ENCODE assay signal across 36 cellular contexts in the genomic region with DNA sequence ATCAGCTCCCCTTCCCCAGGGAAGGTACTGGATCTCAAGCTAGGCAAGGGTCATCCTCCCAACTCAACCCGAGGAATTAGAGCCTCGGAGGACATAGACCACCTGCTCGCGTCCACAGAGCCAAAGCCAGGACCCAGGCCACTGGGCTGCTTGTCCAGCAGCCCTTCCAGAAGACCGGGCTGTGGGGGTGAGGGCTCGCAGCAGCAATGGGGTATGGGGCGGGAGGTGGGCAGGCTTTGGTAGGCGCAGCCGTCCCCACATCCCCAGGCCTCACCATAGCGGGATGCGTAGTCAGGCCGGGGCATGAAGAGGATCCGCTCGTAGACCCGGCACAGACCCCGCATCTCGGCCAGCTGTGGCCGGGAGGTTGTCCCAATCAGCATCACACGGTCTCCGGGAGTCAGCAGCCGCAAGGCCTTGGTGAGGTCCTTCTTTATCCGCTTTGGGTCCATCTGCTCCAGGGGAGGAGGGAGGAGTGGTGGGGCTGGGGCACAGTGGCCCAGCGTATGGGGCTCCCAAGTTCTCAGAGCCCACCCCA. TPM values are rescaled to one million over a fixed set of nuclear protein-coding genes. Genes with fewer than 3 reads are reported as not detected.
"Had no signal": no experiment of that assay in that cellular context is flagged by ENCODE, and none has a peak within 500 bp of the region (broad histone marks: within the 10 kb centered on the region; RNA-seq: fewer than 3 reads in every experiment).

No MANE protein-coding gene starts in this region.

- H3K27me3 ChIP-seq: adrenal gland, body of pancreas had no signal

- ATAC-seq: activated CD8-positive, alpha-beta T cell treated with anti-CD3 and anti-CD28 coated beads for 36 hours; activated naive CD4-positive, alpha-beta T cell treated with anti-CD3 and anti-CD28 coated beads, Interleukin-2, amount 50 U/mL, for 72 hours; activated T-cell treated with anti-CD3 and anti-CD28 coated beads, Interleukin-2, amount 50 U/mL, for 4 hours; activated T-cell treated with anti-CD3 and anti-CD28 coated beads, Interleukin-2, amount 50 U/mL, for 72 hours; activated T-helper 17 cell treated with anti-CD3 and anti-CD28 coated beads, Interleukin-2, amount 50 U/mL, for 72 hours; body of pancreas had no signal

- H3K4me3 ChIP-seq: adrenal gland, body of pancreas, breast epithelium had no signal

- H3K36me3 ChIP-seq: adrenal gland, brain microvascular endothelial cell, breast epithelium had no signal

- H3K4me1 ChIP-seq: adrenal gland, body of pancreas, breast epithelium had no signal

- DNase-seq: activated B cell treated with CpG ODN at 0.5 μM for 24 hours; activated CD4-positive, alpha-beta memory T cell treated with anti-CD3 and anti-CD28 coated beads for 36 hours; activated CD4-positive, alpha-beta T cell treated with anti-CD3 and anti-CD28 coated beads for 4 hours; activated CD4-positive, alpha-beta T cell treated with anti-CD3 and anti-CD28 coated beads, Interleukin-2, amount 10 ng/mL, durations not matched to agents 24 days and 14 days; activated CD4-positive, alpha-beta T cell treated with anti-CD3 and anti-CD28 coated beads, Interleukin-2, amount 50 U/mL, for 1 hour; activated CD4-positive, alpha-beta T cell treated with anti-CD3 and anti-CD28 coated beads, Interleukin-2, amount 50 U/mL, for 4 hours; activated CD4-positive, CD25-positive, alpha-beta regulatory T cell treated with anti-CD3 and anti-CD28 coated beads, Interleukin-2, amount 50 U/mL, for 72 hours; activated CD8-positive, alpha-beta memory T cell treated with anti-CD3 and anti-CD28 coated beads, Interleukin-2, amount 50 U/mL, for 4 hours; activated CD8-positive, alpha-beta T cell treated with anti-CD3 and anti-CD28 coated beads for 36 hours; activated effector memory CD4-positive, alpha-beta T cell treated with anti-CD3 and anti-CD28 coated beads, Interleukin-2, amount 50 U/mL, for 16 hours; activated gamma-delta T cell treated with Interleukin-2 at 50 U/mL for 16 hours; activated naive CD4-positive, alpha-beta T cell; activated naive CD4-positive, alpha-beta T cell treated with anti-CD3 and anti-CD28 coated beads for 36 hours; activated naive CD4-positive, alpha-beta T cell treated with anti-CD3 and anti-CD28 coated beads, Interleukin-2, amount 50 U/mL, for 16 hours; activated naive CD8-positive, alpha-beta T cell treated with anti-CD3 and anti-CD28 coated beads for 36 hours; activated T-cell treated with anti-CD3 and anti-CD28 coated beads for 4 hours; activated T-cell treated with anti-CD3 and anti-CD28 coated beads, Interleukin-2, amount 50 U/mL, for 1 hour; activated T-cell treated with anti-CD3 and anti-CD28 coated beads, Interleukin-2, amount 50 U/mL, for 4 hours; activated T-cell treated with anti-CD3 and anti-CD28 coated beads, Interleukin-2, amount 50 U/mL, for 72 hours; adrenal gland; amniotic stem cell; aorta; body of pancreas; brain microvascular endothelial cell; central memory CD4-positive, alpha-beta T cell; T-helper 1 cell; T-helper 2 cell; T-helper 9 cell had no signal

- H3K27ac ChIP-seq: adrenal gland, body of pancreas, brain microvascular endothelial cell, breast epithelium, VCaP had no signal

- H3K9me3 ChIP-seq: adrenal gland, body of pancreas, breast epithelium had no signal

RNA-seq across cellular contexts. Expression of a gene that starts 5.0 kb away (rescaled TPM):
- total RNA-seq: activated B cell treated with CpG ODN at 0.5 μM for 24 hours; activated CD4-positive, alpha-beta memory T cell treated with anti-CD3 and anti-CD28 coated beads for 36 hours; activated CD4-positive, alpha-beta T cell treated with anti-CD3 and anti-CD28 coated beads, Interleukin-2, amount 10 ng/mL, durations not matched to agents 24 days and 14 days; activated CD8-positive, alpha-beta memory T cell treated with anti-CD3 and anti-CD28 coated beads for 36 hours; activated CD8-positive, alpha-beta T cell treated with anti-CD3 and anti-CD28 coated beads for 36 hours; activated naive CD4-positive, alpha-beta T cell treated with anti-CD3 and anti-CD28 coated beads for 36 hours; activated naive CD4-positive, alpha-beta T cell treated with anti-CD3 and anti-CD28 coated beads, Interleukin-2, amount 50 U/mL, for 72 hours; activated naive CD8-positive, alpha-beta T cell treated with anti-CD3 and anti-CD28 coated beads for 36 hours; activated T-cell treated with anti-CD3 and anti-CD28 coated beads, Interleukin-2, amount 50 U/mL, for 4 hours; activated T-cell treated with anti-CD3 and anti-CD28 coated beads, Interleukin-2, amount 50 U/mL, for 72 hours; activated T-helper 1 cell treated with anti-CD3 and anti-CD28 coated beads, Interleukin-12 subunit alpha, Interleukin-12 subunit beta, Interleukin-2, Interleukin-4 antibody, amounts not matched to agents 30 ng/mL and 10 ng/mL and 1 ng/mL, durations not matched to agents 14 hours and 24 hours and 36 hours; activated T-helper 17 cell treated with anti-CD3 and anti-CD28 coated beads, Interleukin-2, amount 50 U/mL, for 72 hours; adrenal gland; aorta; astrocyte; body of pancreas; breast epithelium had no signal
- polyA plus RNA-seq: adrenal gland, aorta had no signal

RNA-seq across cellular contexts. Expression of a gene that starts 18.2 kb away (rescaled TPM):
- total RNA-seq: activated CD4-positive, alpha-beta memory T cell treated with anti-CD3 and anti-CD28 coated beads for 36 hours; activated CD4-positive, alpha-beta T cell treated with anti-CD3 and anti-CD28 coated beads, Interleukin-2, amount 10 ng/mL, durations not matched to agents 24 days and 14 days; activated CD8-positive, alpha-beta memory T cell treated with anti-CD3 and anti-CD28 coated beads for 36 hours; activated CD8-positive, alpha-beta T cell treated with anti-CD3 and anti-CD28 coated beads for 36 hours; activated naive CD4-positive, alpha-beta T cell treated with anti-CD3 and anti-CD28 coated beads for 36 hours; activated naive CD8-positive, alpha-beta T cell treated with anti-CD3 and anti-CD28 coated beads for 36 hours; activated T-cell treated with anti-CD3 and anti-CD28 coated beads, Interleukin-2, amount 50 U/mL, for 4 hours; activated T-helper 1 cell treated with anti-CD3 and anti-CD28 coated beads, Interleukin-12 subunit alpha, Interleukin-12 subunit beta, Interleukin-2, Interleukin-4 antibody, amounts not matched to agents 30 ng/mL and 10 ng/mL and 1 ng/mL, durations not matched to agents 14 hours and 24 hours and 36 hours; adrenal gland; astrocyte; body of pancreas; breast epithelium; cardiac septum had no signal
- polyA plus RNA-seq: adrenal gland, aorta had no signal

RNA-seq across cellular contexts. Expression of a gene that starts 24.6 kb away (rescaled TPM):
- total RNA-seq: activated B cell treated with CpG ODN at 0.5 μM for 24 hours; activated CD4-positive, alpha-beta memory T cell treated with anti-CD3 and anti-CD28 coated beads for 36 hours; activated CD4-positive, alpha-beta T cell treated with anti-CD3 and anti-CD28 coated beads, Interleukin-2, amount 10 ng/mL, durations not matched to agents 24 days and 14 days; activated CD8-positive, alpha-beta memory T cell treated with anti-CD3 and anti-CD28 coated beads for 36 hours; activated CD8-positive, alpha-beta T cell treated with anti-CD3 and anti-CD28 coated beads for 36 hours; activated naive CD4-positive, alpha-beta T cell treated with anti-CD3 and anti-CD28 coated beads for 36 hours; activated naive CD8-positive, alpha-beta T cell treated with anti-CD3 and anti-CD28 coated beads for 36 hours; activated T-cell treated with anti-CD3 and anti-CD28 coated beads, Interleukin-2, amount 50 U/mL, for 4 hours; activated T-cell treated with anti-CD3 and anti-CD28 coated beads, Interleukin-2, amount 50 U/mL, for 72 hours; activated T-helper 1 cell treated with anti-CD3 and anti-CD28 coated beads, Interleukin-12 subunit alpha, Interleukin-12 subunit beta, Interleukin-2, Interleukin-4 antibody, amounts not matched to agents 30 ng/mL and 10 ng/mL and 1 ng/mL, durations not matched to agents 14 hours and 24 hours and 36 hours; adrenal gland; aorta; astrocyte; body of pancreas; breast epithelium had no signal
- polyA plus RNA-seq: adrenal gland, aorta had no signal
